1 cellular context compared by ENCODE assay signal in genomic region chr1:196734460-196734859, GRCh38.
TF ChIP-seq lines count a peak whose summit lies in the region.

No MANE protein-coding gene starts in this region.

TF ChIP-seq in GM23338, 12 proteins besides CTCF, POLR2A, EP300 and RAD21 (continued from another document):
- TF ChIP-seq, protein P1, sequence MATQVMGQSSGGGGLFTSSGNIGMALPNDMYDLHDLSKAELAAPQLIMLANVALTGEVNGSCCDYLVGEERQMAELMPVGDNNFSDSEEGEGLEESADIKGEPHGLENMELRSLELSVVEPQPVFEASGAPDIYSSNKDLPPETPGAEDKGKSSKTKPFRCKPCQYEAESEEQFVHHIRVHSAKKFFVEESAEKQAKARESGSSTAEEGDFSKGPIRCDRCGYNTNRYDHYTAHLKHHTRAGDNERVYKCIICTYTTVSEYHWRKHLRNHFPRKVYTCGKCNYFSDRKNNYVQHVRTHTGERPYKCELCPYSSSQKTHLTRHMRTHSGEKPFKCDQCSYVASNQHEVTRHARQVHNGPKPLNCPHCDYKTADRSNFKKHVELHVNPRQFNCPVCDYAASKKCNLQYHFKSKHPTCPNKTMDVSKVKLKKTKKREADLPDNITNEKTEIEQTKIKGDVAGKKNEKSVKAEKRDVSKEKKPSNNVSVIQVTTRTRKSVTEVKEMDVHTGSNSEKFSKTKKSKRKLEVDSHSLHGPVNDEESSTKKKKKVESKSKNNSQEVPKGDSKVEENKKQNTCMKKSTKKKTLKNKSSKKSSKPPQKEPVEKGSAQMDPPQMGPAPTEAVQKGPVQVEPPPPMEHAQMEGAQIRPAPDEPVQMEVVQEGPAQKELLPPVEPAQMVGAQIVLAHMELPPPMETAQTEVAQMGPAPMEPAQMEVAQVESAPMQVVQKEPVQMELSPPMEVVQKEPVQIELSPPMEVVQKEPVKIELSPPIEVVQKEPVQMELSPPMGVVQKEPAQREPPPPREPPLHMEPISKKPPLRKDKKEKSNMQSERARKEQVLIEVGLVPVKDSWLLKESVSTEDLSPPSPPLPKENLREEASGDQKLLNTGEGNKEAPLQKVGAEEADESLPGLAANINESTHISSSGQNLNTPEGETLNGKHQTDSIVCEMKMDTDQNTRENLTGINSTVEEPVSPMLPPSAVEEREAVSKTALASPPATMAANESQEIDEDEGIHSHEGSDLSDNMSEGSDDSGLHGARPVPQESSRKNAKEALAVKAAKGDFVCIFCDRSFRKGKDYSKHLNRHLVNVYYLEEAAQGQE (IDR thresholded peaks at IDR 0.05; ENCODE audit: unreplicated experiment), result no peak
- TF ChIP-seq EZH2phosphoT487 (IDR thresholded peaks at IDR 0.05; ENCODE audit: unreplicated experiment) (no peak), NANOG (IDR thresholded peaks at IDR 0.05; ENCODE audit: borderline replicate concordance) (no peak)
